18 cellular contexts compared by ENCODE assay signal in genomic region chr22:44100411-44100810, GRCh38.
DNase-seq lines count a peak whose midpoint lies in the region; FAIRE-seq and TF ChIP-seq lines count a peak whose summit lies in the region.
"Had no signal": no experiment of that assay in that cellular context is flagged by ENCODE, and none has a peak within 500 bp of the region (broad histone marks: within the 10 kb centered on the region; RNA-seq: fewer than 3 reads in every experiment).

No MANE protein-coding gene starts in this region.

- no peak overlapping the region for H2BK12ac ChIP-seq in H9 (ENCODE audit: insufficient read length, low read depth, low read length)

- H3K36me3 Mint-ChIP-seq in H9 (ENCODE audit: insufficient read depth in 1 of 3, low read depth in 3 of 3) (peaks cover 11 to 34% (median 13%) of the 10 kb centered on the region in 3 experiments), MCF 10A (ENCODE audit: insufficient read depth, unreplicated experiment) (peaks cover 6% of the 10 kb centered on the region)

- H3K9ac ChIP-seq in H9 (ENCODE audit: extremely low read depth, insufficient read length, low read length) (no peak overlapping the region), kidney (ENCODE audit: low read length in 2 of 2) (no peak overlapping the region)
- H3K9ac ChIP-seq: GM23248 had no signal

- no peak overlapping the region for H2AK5ac ChIP-seq in H9 (ENCODE audit: insufficient read length, low read length)

- H3K27me3 ChIP-seq in H7 (ENCODE audit: control insufficient read depth, insufficient read depth, low read length), result no peaks in the 10 kb centered on the region
- H3K27me3 ChIP-seq in H9 (ENCODE audit: insufficient read depth, low read length), result no peaks in the 10 kb centered on the region
- H3K27me3 ChIP-seq in spleen (replicated peaks in 1 of 7), result no peaks in the 10 kb centered on the region
- H3K27me3 ChIP-seq: BE2C had no signal

- DNase-seq in H7 (peak; percentile 41), H9 (no peak), kidney (peak; percentile 32), spleen (peak; percentile 51), MCF 10A (ENCODE audit: unreplicated experiment) (no peak), SIG-M5 treated with dmso at 0.1 percent for 504 hours (lab: John Stamatoyannopoulos, UW; ENCODE audit: unreplicated experiment) (no peak)
- DNase-seq: BE2C; CD4-positive, alpha-beta memory T cell; DMS79 treated with DMSO at 0.1 percent for 48 hours; EL; GM23248; HCEC 1CT; HFFc6 had no signal

- H4K20me1 ChIP-seq in H9 (ENCODE audit: control insufficient read depth, insufficient read depth, insufficient read length), result no peaks in the 10 kb centered on the region

- H2BK5ac ChIP-seq in H9 (ENCODE audit: insufficient read length, low read length), result no peak overlapping the region

- no TSS peak for BruUV-seq in MCF 10A (replicated peaks; lab: Mats Ljungman, UMichigan)

- no peaks in the 10 kb centered on the region for H3K79me1 ChIP-seq in H9 (ENCODE audit: insufficient read depth, low read depth, low read length, poor library complexity, severe bottlenecking)

- TF ChIP-seq CTCF in H9 (conservative IDR thresholded peaks at IDR 0.05) (no peak), kidney (IDR thresholded peaks at IDR 0.05; ENCODE audit: borderline replicate concordance, extremely low read depth, insufficient read depth) (no peak), spleen (IDR thresholded peaks at IDR 0.05 in 8 of 11, conservative IDR thresholded peaks at IDR 0.05 in 3 of 11) (no peak), MCF 10A (IDR thresholded peaks at IDR 0.05; ENCODE audit: unreplicated experiment) (no peak)

- H3K4me1 ChIP-seq in H9 (ENCODE audit: insufficient read depth, low read length), result no peaks in the 10 kb centered on the region
- H3K4me1 ChIP-seq in kidney (ENCODE audit: control insufficient read depth in 1 of 2, insufficient read depth in 1 of 2, low read depth in 1 of 2, low read length in 2 of 2), result peaks cover 9 to 10% of the 10 kb centered on the region in 2 donors
- peaks cover 0 to 13% (median 0%) of the 10 kb centered on the region in 6 donors for H3K4me1 ChIP-seq in spleen
- H3K4me1 ChIP-seq: A549, BE2C had no signal

- no peak overlapping the region for H2BK15ac ChIP-seq in H9 (ENCODE audit: low read depth, low read length)

- CTCF ChIA-PET in MCF 10A (lab: Yijun Ruan, JAX), result interaction anchor here (0.9 to 1.3 kb wide), 2 partner anchors 14 to 19 kb away, joined by 4 to 5 read pairs; no protein-coding TSS in a partner anchor

- no peak overlapping the region for H2BK120ac ChIP-seq in H9 (ENCODE audit: low read depth, low read length, poor library complexity, severe bottlenecking)

- H3K27me3 Mint-ChIP-seq in H9 (ENCODE audit: low read depth) (no peaks in the 10 kb centered on the region), MCF 10A (ENCODE audit: insufficient read depth, unreplicated experiment) (no peaks in the 10 kb centered on the region)
- H3K27me3 Mint-ChIP-seq: CD4-positive, alpha-beta memory T cell had no signal

- H3K79me2 ChIP-seq in H9 (ENCODE audit: insufficient read depth, low read length), result no peaks in the 10 kb centered on the region

- H2AFZ ChIP-seq in H9 (ENCODE audit: low read length), result no peak overlapping the region
- H2AFZ ChIP-seq: GM23248 had no signal

- no peak overlapping the region for H3K56ac ChIP-seq in H9 (ENCODE audit: insufficient read length, low read depth, low read length)

- H4K5ac ChIP-seq in H9 (ENCODE audit: insufficient read length, low read depth, low read length), result no peak overlapping the region

- H3K9me3 Mint-ChIP-seq in H9 (peaks cover 8 to 15% of the 10 kb centered on the region in 2 experiments), MCF 10A (ENCODE audit: unreplicated experiment) (no peaks in the 10 kb centered on the region)
- H3K9me3 Mint-ChIP-seq: CD4-positive, alpha-beta memory T cell; HFFc6 had no signal

- H3K23me2 ChIP-seq in H9 (ENCODE audit: insufficient read length, low read depth, low read length, poor library complexity, severe bottlenecking), result no peaks in the 10 kb centered on the region

- H3K4me2 ChIP-seq in H9 (ENCODE audit: insufficient read depth, insufficient read length, low read length), result no peak overlapping the region
- H3K4me2 ChIP-seq: A549 had no signal

- no peak overlapping the region for H4K91ac ChIP-seq in H9 (ENCODE audit: insufficient read length, low read depth, low read length)

- H3K4me3 Mint-ChIP-seq in H9 (no peak overlapping the region), MCF 10A (ENCODE audit: unreplicated experiment) (no peak overlapping the region)
- H3K4me3 Mint-ChIP-seq: CD4-positive, alpha-beta memory T cell; HFFc6 had no signal

- H3K23ac ChIP-seq in H9 (ENCODE audit: insufficient read length, low read depth, low read length), result no peak overlapping the region

- H2BK20ac ChIP-seq in H9 (ENCODE audit: low read depth, low read length, poor library complexity, severe bottlenecking), result no peak overlapping the region

- H3K14ac ChIP-seq in H9 (ENCODE audit: insufficient read depth, low read length), result peak overlapping the region; percentile 44; the same call in 1 of the 2 replicates

- no peak overlapping the region for H3K4ac ChIP-seq in H9 (ENCODE audit: low read depth, low read length)

- FAIRE-seq in kidney (lab: Jason Lieb, UNC), result no peak
- FAIRE-seq: A549, G401.6, GM12891 had no signal

- H3K27ac Mint-ChIP-seq in H9, result peak overlapping the region in 1 of 3 experiments; percentile 44; a peak in 1 of 7 replicates
- H3K27ac Mint-ChIP-seq in MCF 10A (ENCODE audit: low read depth, unreplicated experiment), result no peak overlapping the region
- H3K27ac Mint-ChIP-seq: HFFc6 had no signal

- H3K18ac ChIP-seq in H9 (ENCODE audit: insufficient read length, low read depth, low read length), result peak overlapping the region; percentile 2

- intact Hi-C loops in kidney (cut with DNase I), result no loop called here
- intact Hi-C loops in spleen (cut with DNase I; ENCODE audit: low total_unique reads), result no loop called here
- intact Hi-C loops in MCF 10A (cut with micrococcal nuclease), result no loop called here

- no peaks in the 10 kb centered on the region; the same call in none of the 2 replicates for H3K36me3 ChIP-seq in H7 (replicated peaks; ENCODE audit: control insufficient read depth, insufficient read depth, low read length)
- no peaks in the 10 kb centered on the region for H3K36me3 ChIP-seq in kidney (ENCODE audit: control insufficient read depth in 1 of 2, insufficient read depth in 2 of 2, low read length in 2 of 2)
- peaks cover 0 to 98% (median 48%) of the 10 kb centered on the region in 6 donors for H3K36me3 ChIP-seq in spleen
- H3K36me3 ChIP-seq: BE2C had no signal

- no peak overlapping the region for H4K8ac ChIP-seq in H9 (replicated peaks; ENCODE audit: insufficient read length, low read depth, low read length)

- no peaks in the 10 kb centered on the region for H3K9me3 ChIP-seq in H9 (ENCODE audit: control insufficient read depth, low read depth, low read length)
- H3K9me3 ChIP-seq in kidney (ENCODE audit: control insufficient read depth in 1 of 2, low read length in 2 of 2), result no peaks in the 10 kb centered on the region
- H3K9me3 ChIP-seq in spleen, result no peaks in the 10 kb centered on the region
- H3K9me3 ChIP-seq: A549, BE2C had no signal

- no peak overlapping the region for H3T11ph ChIP-seq in H9 (ENCODE audit: low read length)

- no peak overlapping the region for H3K4me3 ChIP-seq in H7 (ENCODE audit: insufficient read depth, low read depth, low read length)
- H3K4me3 ChIP-seq in kidney (ENCODE audit: low read length in 2 of 2), result no peak overlapping the region
- no peak overlapping the region for H3K4me3 ChIP-seq in spleen
- H3K4me3 ChIP-seq: A549, GM23248 had no signal

- POLR2A ChIA-PET in MCF 10A (lab: Yijun Ruan, JAX), result no interaction called here

- WGBS in H9 (ENCODE audit: extremely low coverage, insufficient read length, low lambda C conversion rate), result no CpG with 5 or more reads among the region's 13 CpGs
- 92 to 98% (median 96%) methylated on average over 10 to 13 of the region's 13 CpGs for WGBS in spleen, 5 donors

- TF ChIP-seq POLR2A in spleen (IDR thresholded peaks at IDR 0.05), result no peak

- no peak overlapping the region for H3K27ac ChIP-seq in H9 (ENCODE audit: insufficient read length, low read depth, low read length)
- H3K27ac ChIP-seq in kidney (ENCODE audit: low read depth in 2 of 2, low read length in 2 of 2), result no peak overlapping the region
- no peak overlapping the region for H3K27ac ChIP-seq in spleen
- H3K27ac ChIP-seq: A549, C4-2B, GM23248, HL-60 had no signal

- H3K4me1 Mint-ChIP-seq in H9, result peaks cover 4 to 8% of the 10 kb centered on the region in 2 experiments; a peak in 2 of 4 replicates
- H3K4me1 Mint-ChIP-seq in MCF 10A (ENCODE audit: insufficient read depth, unreplicated experiment), result no peaks in the 10 kb centered on the region

Comparison
In these comparisons a context has a peak if more than half of its experiments do, and no peak if none do; other contexts are left out.
1. DNase-seq: peak in H7 (single experiment), kidney (single experiment) and spleen (single experiment); none in H9 (single experiment), MCF 10A (single experiment) and SIG-M5 treated with dmso at 0.1 percent for 504 hours (single experiment).